1 cellular context compared by ENCODE assay signal in the genomic region with DNA sequence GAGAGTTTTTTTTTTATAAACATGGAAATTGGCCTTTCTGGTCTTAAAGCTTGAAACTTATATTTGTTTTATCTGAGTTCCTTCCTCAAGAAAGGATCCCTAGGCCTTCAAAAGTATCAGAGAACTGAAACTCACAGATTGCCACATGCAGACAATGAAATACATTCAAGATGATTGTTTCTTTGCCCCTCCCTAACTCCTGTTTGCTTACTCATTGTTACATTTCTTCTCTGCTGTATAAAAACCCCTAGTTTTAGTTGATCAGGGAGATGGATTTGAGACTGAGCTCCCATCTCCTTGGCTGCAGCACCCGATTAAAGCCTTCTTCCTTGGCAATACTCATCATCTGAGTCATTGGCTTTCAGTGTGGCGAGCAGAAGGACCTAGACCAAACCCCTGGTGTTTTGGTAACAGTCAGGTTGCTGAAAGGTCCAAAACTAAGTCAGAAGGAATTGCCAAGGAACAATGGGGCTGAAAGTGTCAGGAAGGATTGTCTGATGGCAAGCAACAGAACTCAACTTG.
TF ChIP-seq lines count a peak whose summit lies in the region.

No MANE protein-coding gene starts in this region.

TF ChIP-seq in K562, 482 proteins besides CTCF, POLR2A, EP300 and RAD21 (continued from another document):
- TF ChIP-seq, protein P1, sequence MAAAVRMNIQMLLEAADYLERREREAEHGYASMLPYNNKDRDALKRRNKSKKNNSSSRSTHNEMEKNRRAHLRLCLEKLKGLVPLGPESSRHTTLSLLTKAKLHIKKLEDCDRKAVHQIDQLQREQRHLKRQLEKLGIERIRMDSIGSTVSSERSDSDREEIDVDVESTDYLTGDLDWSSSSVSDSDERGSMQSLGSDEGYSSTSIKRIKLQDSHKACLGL (CRISPR knock-in tag; IDR thresholded peaks at IDR 0.05; ENCODE audit: borderline replicate concordance, poor library complexity, severe bottlenecking) = no peak
- TF ChIP-seq ZNF124 (CRISPR knock-in tag; IDR thresholded peaks at IDR 0.05) = peak; percentile 91; the same call in 1 of the 2 replicates
